14 cellular contexts compared by ENCODE assay signal in the genomic region with DNA sequence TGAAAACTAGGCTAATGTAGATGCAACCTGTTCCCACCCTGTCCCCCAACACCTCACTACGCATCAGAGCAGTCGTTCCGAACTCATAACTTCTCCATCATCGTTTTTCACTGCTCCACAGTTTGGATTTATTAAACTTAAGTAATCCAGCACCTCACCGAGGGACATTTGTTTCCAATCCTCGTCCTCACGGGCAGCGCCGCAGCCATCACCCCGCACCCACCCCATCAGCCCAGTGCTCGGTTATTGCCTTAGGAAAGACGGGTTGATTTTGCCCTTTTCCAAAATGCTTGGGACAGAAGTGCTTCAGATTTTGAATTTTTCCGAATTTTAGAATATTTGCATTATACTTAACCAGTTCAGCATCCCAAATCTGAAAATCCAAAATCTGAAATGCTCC.
"Had no signal": no experiment of that assay in that cellular context is flagged by ENCODE, and none has a peak within 500 bp of the region (broad histone marks: within the 10 kb centered on the region; RNA-seq: fewer than 3 reads in every experiment).

No MANE protein-coding gene starts in this region.

- H3K36me3 ChIP-seq: esophagus squamous epithelium, gastroesophageal sphincter, right atrium auricular region, tibial nerve had no signal

- H3K4me3 ChIP-seq: esophagus squamous epithelium, gastroesophageal sphincter, right atrium auricular region, smooth muscle cell, testis, tibial nerve had no signal

- H3K9me3 ChIP-seq: esophagus squamous epithelium, gastroesophageal sphincter, right atrium auricular region, testis, tibial nerve had no signal

- DNase-seq: esophagus squamous epithelium; foreskin fibroblast; glutamatergic neuron; immature natural killer cell; mesendoderm; nephron progenitor cell; stimulated activated CD4-positive, alpha-beta T cell treated with anti-CD3 and anti-CD28 coated beads, Interleukin-4, amount 100 ng/mL, for 24 hours; testis had no signal

- ATAC-seq: gastroesophageal sphincter; left cardiac atrium; naive thymus-derived CD4-positive, alpha-beta T cell had no signal

- H3K27ac ChIP-seq: esophagus squamous epithelium, gastroesophageal sphincter, right atrium auricular region, testis, tibial nerve had no signal

- H3K4me1 ChIP-seq: esophagus squamous epithelium, gastroesophageal sphincter, right atrium auricular region, testis had no signal

- H3K27me3 ChIP-seq: esophagus squamous epithelium, right atrium auricular region, testis, tibial nerve had no signal
